In the genomic region with DNA sequence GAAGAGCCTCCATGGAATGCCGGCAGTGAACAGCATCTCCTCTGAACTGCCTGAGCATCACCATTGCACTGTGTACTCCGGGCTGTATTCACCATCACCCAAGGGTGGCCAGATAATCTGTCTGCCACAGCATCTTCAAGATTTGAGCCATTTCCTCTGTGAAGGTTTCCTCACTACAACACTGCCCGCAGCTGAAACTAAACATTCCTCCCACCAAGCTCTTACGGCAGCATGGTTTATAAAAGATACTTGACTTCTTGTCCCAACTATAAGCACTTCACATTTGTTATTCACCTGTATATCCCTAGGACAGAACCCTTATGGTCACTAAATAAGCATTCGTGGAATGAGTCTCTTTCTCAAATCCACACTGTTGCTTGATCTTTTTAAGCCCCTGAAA, we compare ENCODE assay signal across 8 cellular contexts.
"Had no signal": no experiment of that assay in that cellular context is flagged by ENCODE, and none has a peak within 500 bp of the region (broad histone marks: within the 10 kb centered on the region; RNA-seq: fewer than 3 reads in every experiment).

No MANE protein-coding gene starts in this region.

- H3K4me1 Mint-ChIP-seq: IgD-negative memory B cell had no signal

- H3K4me3 Mint-ChIP-seq: IgD-negative memory B cell had no signal

- DNase-seq: IMR-90, KBM-7, KG1 had no signal

- H3K36me3 Mint-ChIP-seq: IgD-negative memory B cell had no signal

- ATAC-seq: HepG2, K562 had no signal

- H3K4me3 ChIP-seq: K562 had no signal

- H3K4me2 ChIP-seq: KMS-11 had no signal

- H3K27ac ChIP-seq: HL-60, KMS-11 had no signal

- H3K9ac ChIP-seq: KMS-11 had no signal

- H3K27ac Mint-ChIP-seq: IgD-negative memory B cell had no signal
